In the genomic region with DNA sequence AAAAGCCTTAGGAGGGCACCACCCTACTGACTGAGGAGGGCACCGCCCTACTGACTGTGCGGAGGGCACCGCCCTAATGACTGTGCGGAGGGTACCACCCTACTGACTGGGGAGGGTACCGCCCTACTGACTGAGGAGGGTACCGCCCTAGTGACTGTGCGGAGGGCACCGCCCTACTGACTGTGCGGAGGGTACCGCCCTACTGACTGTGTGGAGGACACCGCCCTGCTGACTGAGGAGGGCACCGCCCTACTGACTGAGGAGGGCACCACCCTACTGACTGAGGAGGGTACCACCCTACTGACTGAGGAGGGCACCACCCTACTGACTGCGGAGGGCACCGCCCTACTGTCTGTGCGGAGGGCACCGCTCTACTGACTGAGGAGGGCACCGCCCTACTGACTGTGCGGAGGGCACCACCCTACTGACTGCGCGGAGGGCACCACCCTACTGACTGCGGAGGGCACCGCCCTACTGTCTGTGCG, we compare ENCODE assay signal across 12 cellular contexts.
DNase-seq lines count a peak whose midpoint lies in the region; ATAC-seq and TF ChIP-seq lines count a peak whose summit lies in the region.
"Had no signal": no experiment of that assay in that cellular context is flagged by ENCODE, and none has a peak within 500 bp of the region (broad histone marks: within the 10 kb centered on the region; RNA-seq: fewer than 3 reads in every experiment).

No MANE protein-coding gene starts in this region.

- no peak for TF ChIP-seq CTCF in testis (IDR thresholded peaks at IDR 0.05)

- no peak overlapping the region for H3K4me3 Mint-ChIP-seq in T-cell

- DNase-seq in Caki2 (ENCODE audit: low read depth) (peak; percentile 89), HS-5 (ENCODE audit: low read depth) (peak; percentile 0), T-cell (peak in 26 of 34 experiments; percentile 2 to 50 (median 18)), erythroblast (lab: John Stamatoyannopoulos, UW) (peak; percentile 77 to 86), testis (no peak), NCI-H524 treated with DMSO at 0.1 percent for 48 hours (lab: John Stamatoyannopoulos, UW) (no peak)
- DNase-seq in stimulated activated CD4-positive, alpha-beta T cell treated with anti-CD3 and anti-CD28 coated beads, Interleukin-1b, Interleukin-23, amount 100 ng/mL, for 48 hours = no peak
- DNase-seq: cerebellar nuclear complex; DMS79; left lung; stimulated activated naive CD8-positive, alpha-beta T cell treated with anti-CD3 and anti-CD28 coated beads, Interleukin-15, amount 100 ng/mL, for 72 hours had no signal

- H3K27ac ChIP-seq in testis = no peak overlapping the region
- H3K27ac ChIP-seq: left lung had no signal

- H3K36me3 ChIP-seq in testis (ENCODE audit: low read depth, missing control alignments) = no peaks in the 10 kb centered on the region
- H3K36me3 ChIP-seq: left lung had no signal

- intact Hi-C loops in testis (cut with DNase I; ENCODE audit: low total_unique reads) = no loop called here

- H3K4me3 ChIP-seq in testis = no peak overlapping the region
- H3K4me3 ChIP-seq: left lung had no signal

- H3K27me3 Mint-ChIP-seq in T-cell = no peaks in the 10 kb centered on the region
- H3K27me3 Mint-ChIP-seq: stimulated activated naive CD8-positive, alpha-beta T cell treated with anti-CD3 and anti-CD28 coated beads, Interleukin-15, amount 100 ng/mL, for 72 hours had no signal

- H3K4me1 ChIP-seq in testis = peaks cover 4% of the 10 kb centered on the region

- ATAC-seq in T-cell (replicated peaks in 1 of 4) = peak; percentile 34 to 58 (median 44)
- no peak for ATAC-seq in GM18498 (IDR thresholded peaks at IDR 0.05; ENCODE audit: unreplicated experiment)

- no peaks in the 10 kb centered on the region for H3K9me3 Mint-ChIP-seq in T-cell
- H3K9me3 Mint-ChIP-seq: stimulated activated naive CD8-positive, alpha-beta T cell treated with anti-CD3 and anti-CD28 coated beads, Interleukin-15, amount 100 ng/mL, for 72 hours had no signal

- H3K27ac Mint-ChIP-seq in T-cell = peak overlapping the region in 1 of 2 donors; percentile 55
- H3K27ac Mint-ChIP-seq: stimulated activated naive CD8-positive, alpha-beta T cell treated with anti-CD3 and anti-CD28 coated beads, Interleukin-15, amount 100 ng/mL, for 72 hours had no signal

- H3K4me1 Mint-ChIP-seq in T-cell = peaks cover 4 to 19% (median 14%) of the 10 kb centered on the region in 3 donors

- in situ Hi-C loops in Caki2 (cut with HindIII; ENCODE audit: low pct_unique_long_range_greater_than_20kb, low sequenced_read_pairs) = no loop called here

- TF ChIP-seq POLR2A in erythroblast (IDR thresholded peaks at IDR 0.05; ENCODE audit: low read length) = no peak
- no peak for TF ChIP-seq POLR2A in testis (IDR thresholded peaks at IDR 0.05)

- H3K36me3 Mint-ChIP-seq in T-cell = no peaks in the 10 kb centered on the region

- 64 to 70% methylated on average over 2 to 14 of the region's 23 CpGs for WGBS in testis, 2 donors

- CTCF ChIA-PET in T-cell (lab: Charles Lee) = interaction anchor here in 1 of 2 donors (0.6 kb wide), 1 partner anchor 488 kb away, joined by 6 read pairs; no protein-coding TSS in a partner anchor

- no peaks in the 10 kb centered on the region for H3K27me3 ChIP-seq in testis
- H3K27me3 ChIP-seq: left lung had no signal

- H3K9me3 ChIP-seq in testis = no peaks in the 10 kb centered on the region
- H3K9me3 ChIP-seq: left lung had no signal

- POLR2A ChIA-PET in T-cell (lab: Charles Lee) = no interaction called here

Comparison
In these comparisons a context has a peak if more than half of its experiments do, and no peak if none do; other contexts are left out.
1. DNase-seq: peak in Caki2 (single experiment), HS-5 (single experiment), T-cell (26 of 34) and erythroblast (2 of 2); none in stimulated activated CD4-positive, alpha-beta T cell treated with anti-CD3 and anti-CD28 coated beads, Interleukin-1b, Interleukin-23, amount 100 ng/mL, for 48 hours (single experiment), testis (single experiment) and NCI-H524 treated with DMSO at 0.1 percent for 48 hours (single experiment).